In genomic region chr13:110711778-110712070, GRCh38 we compare ENCODE assay signal across 8 cellular contexts. TPM values are rescaled to one million over a fixed set of nuclear protein-coding genes. Genes with fewer than 3 reads are reported as not detected.
DNase-seq lines count a peak whose midpoint lies in the region; ATAC-seq and TF ChIP-seq lines count a peak whose summit lies in the region.

No MANE protein-coding gene starts in this region.

- H3K4me3 ChIP-seq in AG04449 (ENCODE audit: low read depth, low read length) (peak overlapping the region; percentile 88), HFF-Myc (replicated peaks; ENCODE audit: low read depth, low read length) (peak overlapping the region; percentile 86), kidney epithelial cell (ENCODE audit: low read depth, low read length) (peak overlapping the region; percentile 84), suprapubic skin (peak overlapping the region; percentile 93)

- CTCF ChIA-PET in AG04449 (lab: Yijun Ruan, JAX): interaction anchor here (1.2 kb wide), 1 partner anchor 256 kb away, joined by 3 read pairs; no protein-coding TSS in a partner anchor

- 0 to 3% (median 2%) methylated on average over 6 of the region's 6 CpGs for WGBS in adipose tissue, 3 donors
- 3% methylated on average over 6 of the region's 6 CpGs for WGBS in suprapubic skin

- TF ChIP-seq POLR2A in suprapubic skin (IDR thresholded peaks at IDR 0.05): no peak
- TF ChIP-seq POLR2A in GM18505 (IDR thresholded peaks at IDR 0.05; ENCODE audit: borderline replicate concordance, extremely low read depth, insufficient read depth, insufficient read length): no peak

- H3K27ac ChIP-seq in adipose tissue (ENCODE audit: low read depth, low read length) (peak overlapping the region; percentile 91), suprapubic skin (peak overlapping the region; percentile 99)

- H3K27me3 ChIP-seq in kidney epithelial cell (ENCODE audit: control insufficient read depth, insufficient read depth, low read length) (no peaks in the 10 kb centered on the region), suprapubic skin (no peaks in the 10 kb centered on the region)

- H3K4me1 ChIP-seq in suprapubic skin: peaks cover 21% of the 10 kb centered on the region

- POLR2A ChIA-PET in AG04449 (lab: Yijun Ruan, JAX): interaction anchor here (0.6 to 1.6 kb wide), 3 partner anchors 19 to 203 kb away, joined by 3 to 8 read pairs (median 7); partner anchors contain the start of gene ANKRD10

- TF ChIP-seq EP300 in suprapubic skin (IDR thresholded peaks at IDR 0.05): no peak

- no peak for TF ChIP-seq CTCF in AG04449 (IDR thresholded peaks at IDR 0.05; ENCODE audit: insufficient read depth, low read length, missing control alignments)
- no peak for TF ChIP-seq CTCF in HFF-Myc (IDR thresholded peaks at IDR 0.05; ENCODE audit: low read depth, low read length, missing control alignments)
- TF ChIP-seq CTCF in kidney epithelial cell (IDR thresholded peaks at IDR 0.05; ENCODE audit: insufficient read depth, low read length, poor library complexity, severe bottlenecking): no peak
- no peak for TF ChIP-seq CTCF in suprapubic skin (IDR thresholded peaks at IDR 0.05)

- no peaks in the 10 kb centered on the region for H3K36me3 ChIP-seq in kidney epithelial cell (ENCODE audit: control insufficient read depth, insufficient read depth, low read length)
- H3K36me3 ChIP-seq in suprapubic skin: no peaks in the 10 kb centered on the region

- ATAC-seq in HG02938 (IDR thresholded peaks at IDR 0.05; ENCODE audit: unreplicated experiment) (no peak), GM18505 (IDR thresholded peaks at IDR 0.05; ENCODE audit: unreplicated experiment) (no peak)

- DNase-seq in AG04449 (ENCODE audit: low read depth, low spot score): no peak
- DNase-seq in HFF-Myc (ENCODE audit: extremely low read depth, low read depth): no peak
- DNase-seq in kidney epithelial cell (ENCODE audit: low read depth): no peak
- no peak for DNase-seq in suprapubic skin (ENCODE audit: low spot score in 2 of 2)
- DNase-seq in LoVo (ENCODE audit: low spot score): no peak

- H3K9me3 ChIP-seq in suprapubic skin: no peaks in the 10 kb centered on the region

RNA-seq across cellular contexts. Expression of gene ING1, which starts 1.8 kb away (rescaled TPM):
- polyA plus RNA-seq in adipose tissue: 10 to 100 TPM; 10.1 to 16.0 (median 11.7) TPM
- total RNA-seq in kidney epithelial cell (12.6 and 14.7 TPM in 2 replicates), suprapubic skin (10 to 100 TPM; 10.6 to 25.7 (median 19.9) TPM)

RNA-seq across cellular contexts. Expression of gene CARS2, which starts 5.8 kb away (rescaled TPM):
- polyA plus RNA-seq in adipose tissue: 10 to 100 TPM; 28.1 to 50.5 (median 43.1) TPM
- total RNA-seq in kidney epithelial cell (66.7 and 73.6 TPM in 2 replicates), suprapubic skin (100 to 1,000 TPM in 2 of 4 donors, 10 to 100 TPM in 2; 35.1 to 130 (median 80.9) TPM)
